In the genomic region with DNA sequence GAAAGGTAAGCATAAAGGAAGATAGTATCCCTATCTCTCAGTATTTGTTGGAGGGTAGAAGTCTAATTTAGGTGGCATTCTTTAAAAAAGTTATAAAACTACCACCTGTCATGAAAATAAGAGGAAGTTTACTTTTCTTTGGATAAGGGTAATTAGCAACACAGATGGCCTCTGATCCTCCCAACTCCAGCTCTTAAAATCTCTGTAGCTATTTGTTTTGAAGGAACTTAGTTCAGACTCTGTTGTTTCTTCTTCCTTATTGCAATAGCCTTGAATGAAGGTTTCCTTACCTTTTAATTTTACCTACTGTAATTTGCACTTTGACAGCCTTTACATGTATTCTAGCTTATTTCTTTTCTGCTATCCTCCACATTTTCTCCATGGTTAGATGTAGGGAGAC, we compare ENCODE assay signal across 24 cellular contexts.
DNase-seq lines count a peak whose midpoint lies in the region; ATAC-seq and TF ChIP-seq lines count a peak whose summit lies in the region.
"Had no signal": no experiment of that assay in that cellular context is flagged by ENCODE, and none has a peak within 500 bp of the region (broad histone marks: within the 10 kb centered on the region; RNA-seq: fewer than 3 reads in every experiment).

No MANE protein-coding gene starts in this region.

- no peak overlapping the region for H2AFZ ChIP-seq in hepatocyte

- H3K79me2 ChIP-seq in hepatocyte, result no peaks in the 10 kb centered on the region

- TF ChIP-seq CTCF in type B pancreatic cell (conservative IDR thresholded peaks at IDR 0.05) (no peak), hepatocyte (IDR thresholded peaks at IDR 0.05; ENCODE audit: poor library complexity) (no peak)

- no peaks in the 10 kb centered on the region for H3K9me3 ChIP-seq in hepatocyte (ENCODE audit: low read depth)
- H3K9me3 ChIP-seq: A549, BE2C, HAP-1 had no signal

- H3K4me2 ChIP-seq in hepatocyte, result no peak overlapping the region
- H3K4me2 ChIP-seq: A549; BLaER1 treated with 17β-estradiol and CSF1 and Interleukin-3, amounts not matched to agents 10 nM and 100 nM had no signal

- peaks cover 11% of the 10 kb centered on the region for H3K9me3 Mint-ChIP-seq in type B pancreatic cell

- H3K4me1 ChIP-seq in hepatocyte (ENCODE audit: insufficient read depth), result no peaks in the 10 kb centered on the region
- H3K4me1 ChIP-seq: A549; BE2C; BLaER1 treated with 17β-estradiol and CSF1 and Interleukin-3, amounts not matched to agents 10 nM and 100 nM; HAP-1 had no signal

- H3K27ac Mint-ChIP-seq in type B pancreatic cell, result peak overlapping the region; percentile 71
- H3K27ac Mint-ChIP-seq: CD4-positive, alpha-beta memory T cell; HFFc6 had no signal

- no peak overlapping the region for H3K4me3 ChIP-seq in hepatocyte
- H3K4me3 ChIP-seq: A549; BLaER1 treated with 17β-estradiol and CSF1 and Interleukin-3, amounts not matched to agents 10 nM and 100 nM; GM12878; HAP-1 had no signal

- H3K4me1 Mint-ChIP-seq in type B pancreatic cell (ENCODE audit: unreplicated experiment), result peaks cover 4% of the 10 kb centered on the region
- H3K4me1 Mint-ChIP-seq: CD4-positive, alpha-beta memory T cell had no signal

- no peaks in the 10 kb centered on the region for H3K27me3 Mint-ChIP-seq in type B pancreatic cell
- H3K27me3 Mint-ChIP-seq: CD4-positive, alpha-beta memory T cell had no signal

- H3K27me3 ChIP-seq in hepatocyte, result no peaks in the 10 kb centered on the region
- H3K27me3 ChIP-seq: BE2C; BLaER1 treated with 17β-estradiol and CSF1 and Interleukin-3, amounts not matched to agents 10 nM and 100 nM had no signal

- no peaks in the 10 kb centered on the region for H3K36me3 Mint-ChIP-seq in type B pancreatic cell
- H3K36me3 Mint-ChIP-seq: CD4-positive, alpha-beta memory T cell had no signal

- H4K20me1 ChIP-seq in hepatocyte (ENCODE audit: insufficient read depth, poor library complexity, severe bottlenecking), result no peaks in the 10 kb centered on the region
- H4K20me1 ChIP-seq: BLaER1 treated with 17β-estradiol and CSF1 and Interleukin-3, amounts not matched to agents 10 nM and 100 nM had no signal

- peak; percentile 87 for ATAC-seq in left colon
- ATAC-seq: A549, GM12878 had no signal

- DNase-seq in DMS53 (lab: John Stamatoyannopoulos, UW) (peak; percentile 16), DMS53 treated with DMSO at 0.1 percent for 48 hours (lab: John Stamatoyannopoulos, UW; ENCODE audit: unreplicated experiment) (no peak), HT-29 (ENCODE audit: low spot score) (peak; percentile 17), left colon (no peak), type B pancreatic cell (ENCODE audit: extremely low spot score, unreplicated experiment) (no peak), SW 1271 (lab: John Stamatoyannopoulos, UW) (no peak), hepatocyte (ENCODE audit: low spot score) (no peak), NCI-H2029 (lab: John Stamatoyannopoulos, UW) (no peak)
- DNase-seq: 8988T; ACHN; AML-193; BE2C; Calu3; CD4-positive, alpha-beta memory T cell; COR-L47; DMS79; EL; GDM1; GOT3; HFFc6 had no signal

- no peaks in the 10 kb centered on the region for H3K36me3 ChIP-seq in hepatocyte (replicated peaks; ENCODE audit: insufficient read depth, low read depth)
- H3K36me3 ChIP-seq: BE2C; BLaER1 treated with 17β-estradiol and CSF1 and Interleukin-3, amounts not matched to agents 10 nM and 100 nM; HAP-1 had no signal

- H3K27ac ChIP-seq in hepatocyte, result no peak overlapping the region
- H3K27ac ChIP-seq: A549; BLaER1 treated with 17β-estradiol and CSF1 and Interleukin-3, amounts not matched to agents 10 nM and 100 nM had no signal

- intact Hi-C loops in left colon (cut with DNase I, micrococcal nuclease), result no loop called here

- H3K4me3 Mint-ChIP-seq in type B pancreatic cell, result no peak overlapping the region
- H3K4me3 Mint-ChIP-seq: CD4-positive, alpha-beta memory T cell; HFFc6 had no signal

- H3K9me2 ChIP-seq in hepatocyte (replicated peaks; ENCODE audit: insufficient read depth), result no peaks in the 10 kb centered on the region

Comparison
In these comparisons a context has a peak if more than half of its experiments do, and no peak if none do; other contexts are left out.
1. DNase-seq: peak in DMS53 (single experiment) and HT-29 (single experiment); none in DMS53 treated with DMSO at 0.1 percent for 48 hours (single experiment), left colon (0 of 2), type B pancreatic cell (single experiment), SW 1271 (0 of 2), hepatocyte (single experiment) and NCI-H2029 (single experiment).